22 cellular contexts compared by ENCODE assay signal in genomic region chr2:65061146-65061909, GRCh38. TPM values are rescaled to one million over a fixed set of nuclear protein-coding genes. Genes with fewer than 3 reads are reported as not detected.
DNase-seq lines count a peak whose midpoint lies in the region; TF ChIP-seq lines count a peak whose summit lies in the region.
"Had no signal": no experiment of that assay in that cellular context is flagged by ENCODE, and none has a peak within 500 bp of the region (broad histone marks: within the 10 kb centered on the region; RNA-seq: fewer than 3 reads in every experiment).

No MANE protein-coding gene starts in this region.

- no peaks in the 10 kb centered on the region for H3K27me3 Mint-ChIP-seq in dendritic cell treated with granulocyte-macrophage colony-stimulating factor and Interleukin-4, amounts not matched to agents 40 ng/mL and 50 ng/mL, for 4 days
- H3K27me3 Mint-ChIP-seq: activated CD4-positive, alpha-beta T cell treated with anti-CD3 and anti-CD28 coated beads, Interleukin-2, amount 10 ng/mL, durations not matched to agents 24 days and 14 days; CD4-positive, alpha-beta memory T cell had no signal

- intact Hi-C loops in dendritic cell treated with granulocyte-macrophage colony-stimulating factor and Interleukin-4, amounts not matched to agents 40 ng/mL and 50 ng/mL, for 4 days (cut with micrococcal nuclease) = loop anchor here (10.0 kb wide), 1 partner anchor 513 kb away; no protein-coding TSS in a partner anchor
- intact Hi-C loops in thyroid gland (cut with DNase I) = loop anchor here (5.0 kb wide), 1 partner anchor 76 kb away; no protein-coding TSS in a partner anchor

- H3K4me3 ChIP-seq in Karpas-422 (ENCODE audit: low read length) (no peak overlapping the region), neuronal stem cell (ENCODE audit: low read length in 2 of 2) (no peak overlapping the region), thyroid gland (replicated peaks in 1 of 3) (no peak overlapping the region)
- H3K4me3 ChIP-seq: esophagus muscularis mucosa, HAP-1, lung, right atrium auricular region, SJCRH30 had no signal

- H2AK5ac ChIP-seq in neuronal stem cell (ENCODE audit: low read depth, low read length) = peak overlapping the region; percentile 73

- H4K20me1 ChIP-seq in Karpas-422 (ENCODE audit: insufficient read depth, low read depth, low read length) = peaks cover 7% of the 10 kb centered on the region; the same call in 1 of the 2 replicates

- H3K27me3 ChIP-seq in Karpas-422 (ENCODE audit: low read length) = no peaks in the 10 kb centered on the region
- H3K27me3 ChIP-seq in neuronal stem cell (ENCODE audit: control insufficient read depth in 3 of 3, insufficient read depth in 3 of 3, low read depth in 1 of 3, low read length in 3 of 3) = no peaks in the 10 kb centered on the region
- no peaks in the 10 kb centered on the region for H3K27me3 ChIP-seq in thyroid gland
- H3K27me3 ChIP-seq: esophagus muscularis mucosa, right atrium auricular region, SJCRH30 had no signal

- H2BK12ac ChIP-seq in neuronal stem cell (ENCODE audit: low read length) = no peak overlapping the region

- H2AFZ ChIP-seq in Karpas-422 (ENCODE audit: low read length) (no peak overlapping the region), neuronal stem cell (ENCODE audit: low read length) (no peak overlapping the region)

- TF ChIP-seq CTCF in thyroid gland (IDR thresholded peaks at IDR 0.05) = no peak

- H2BK120ac ChIP-seq in neuronal stem cell (ENCODE audit: low read depth, low read length) = no peak overlapping the region

- H3K4me1 ChIP-seq in Karpas-422 (ENCODE audit: low read length) (peaks cover 66% of the 10 kb centered on the region), neuronal stem cell (ENCODE audit: control insufficient read depth in 2 of 2, insufficient read depth in 1 of 2, low read depth in 1 of 2, low read length in 2 of 2) (peaks cover 0 to 16% of the 10 kb centered on the region in 2 donors), thyroid gland (peaks cover 40 to 82% of the 10 kb centered on the region in 2 donors)

- H3K79me2 ChIP-seq in Karpas-422 (ENCODE audit: low read length) = peaks cover 92% of the 10 kb centered on the region

- H3K14ac ChIP-seq in neuronal stem cell (ENCODE audit: low read length) = no peak overlapping the region

- DNase-seq in Karpas-422 = no peak
- no peak for DNase-seq in neuronal stem cell (ENCODE audit: low spot score)
- DNase-seq in thyroid gland = no peak
- no peak for DNase-seq in LoVo (ENCODE audit: low spot score)
- no peak for DNase-seq in NCI-H2107 treated with DMSO at 0.1 percent for 48 hours (lab: John Stamatoyannopoulos, UW; ENCODE audit: unreplicated experiment)
- DNase-seq in foreskin melanocyte = no peak
- DNase-seq: activated CD4-positive, alpha-beta T cell treated with anti-CD3 and anti-CD28 coated beads, Interleukin-2, amount 10 ng/mL, durations not matched to agents 24 days and 14 days; aorta; CD4-positive, alpha-beta memory T cell; DMS153; nucleus accumbens; SJCRH30; stimulated activated CD4-positive, alpha-beta T cell treated with anti-CD3 and anti-CD28 coated beads, Interleukin-12 subunit alpha, Interleukin-12 subunit beta, amount 100 ng/mL, for 4 hours; T-helper 1 cell had no signal

- no CpG with 5 or more reads among the region's 7 CpGs for WGBS in neuronal stem cell (ENCODE audit: extremely low coverage in 2 of 2, insufficient read length in 2 of 2, insufficient replicate concordance in 1 of 2), 2 donors
- WGBS in thyroid gland, 2 donors = 89 to 91% methylated on average over 7 of the region's 7 CpGs

- no peaks in the 10 kb centered on the region for H3K9me3 Mint-ChIP-seq in dendritic cell treated with granulocyte-macrophage colony-stimulating factor and Interleukin-4, amounts not matched to agents 40 ng/mL and 50 ng/mL, for 4 days
- H3K9me3 Mint-ChIP-seq: activated CD4-positive, alpha-beta T cell treated with anti-CD3 and anti-CD28 coated beads, Interleukin-2, amount 10 ng/mL, durations not matched to agents 24 days and 14 days; activated naive CD4-positive, alpha-beta T cell treated with anti-CD3 and anti-CD28 coated beads, Interleukin-2, amount 50 U/mL, for 72 hours; activated T-helper 1 cell treated with anti-CD3 and anti-CD28 coated beads, Interleukin-12 subunit alpha, Interleukin-12 subunit beta, Interleukin-2, Interleukin-4 antibody, amounts not matched to agents 30 ng/mL and 10 ng/mL and 1 ng/mL, durations not matched to agents 14 hours and 24 hours and 36 hours; CD4-positive, alpha-beta memory T cell had no signal

- no peak overlapping the region for H2BK5ac ChIP-seq in neuronal stem cell (ENCODE audit: low read length)

- H3K9me2 ChIP-seq in Karpas-422 (replicated peaks; ENCODE audit: insufficient read depth, low read length) = no peaks in the 10 kb centered on the region

- peaks cover 60% of the 10 kb centered on the region for H3K4me1 Mint-ChIP-seq in dendritic cell treated with granulocyte-macrophage colony-stimulating factor and Interleukin-4, amounts not matched to agents 40 ng/mL and 50 ng/mL, for 4 days (ENCODE audit: low read depth)

- H3K36me3 ChIP-seq in Karpas-422 (ENCODE audit: insufficient read depth, low read length) (no peaks in the 10 kb centered on the region; the same call in 1 of the 2 replicates), neuronal stem cell (replicated peaks in 1 of 2; ENCODE audit: control insufficient read depth in 2 of 2, insufficient read depth in 2 of 2, low read length in 2 of 2) (peaks cover 8 to 38% of the 10 kb centered on the region in 2 donors), thyroid gland (no peaks in the 10 kb centered on the region)
- H3K36me3 ChIP-seq: esophagus muscularis mucosa, HAP-1, right atrium auricular region, SJCRH30 had no signal

- H3K4ac ChIP-seq in neuronal stem cell (ENCODE audit: low read length) = no peak overlapping the region

- H3K9ac ChIP-seq in Karpas-422 (ENCODE audit: low read length) (no peak overlapping the region), neuronal stem cell (ENCODE audit: low read depth, low read length, poor library complexity) (no peak overlapping the region)
- H3K9ac ChIP-seq: KMS-11 had no signal

- peaks cover 5% of the 10 kb centered on the region for H3K36me3 Mint-ChIP-seq in dendritic cell treated with granulocyte-macrophage colony-stimulating factor and Interleukin-4, amounts not matched to agents 40 ng/mL and 50 ng/mL, for 4 days (ENCODE audit: low read depth)
- H3K36me3 Mint-ChIP-seq: activated naive CD4-positive, alpha-beta T cell treated with anti-CD3 and anti-CD28 coated beads, Interleukin-2, amount 50 U/mL, for 72 hours had no signal

- H3K27ac ChIP-seq in Karpas-422 (ENCODE audit: low read length) (peak overlapping the region; percentile 17; the same call in 1 of the 2 replicates), neuronal stem cell (replicated peaks; ENCODE audit: low read length) (no peak overlapping the region), thyroid gland (peak overlapping the region; percentile 23 to 50 (median 37))
- H3K27ac ChIP-seq: KMS-11, right atrium auricular region, SJCRH30 had no signal

- H3K27ac Mint-ChIP-seq in dendritic cell treated with granulocyte-macrophage colony-stimulating factor and Interleukin-4, amounts not matched to agents 40 ng/mL and 50 ng/mL, for 4 days = peak overlapping the region; percentile 98
- H3K27ac Mint-ChIP-seq: activated CD4-positive, alpha-beta T cell treated with anti-CD3 and anti-CD28 coated beads, Interleukin-2, amount 10 ng/mL, durations not matched to agents 24 days and 14 days; activated naive CD4-positive, alpha-beta T cell treated with anti-CD3 and anti-CD28 coated beads, Interleukin-2, amount 50 U/mL, for 72 hours; activated T-helper 1 cell treated with anti-CD3 and anti-CD28 coated beads, Interleukin-12 subunit alpha, Interleukin-12 subunit beta, Interleukin-2, Interleukin-4 antibody, amounts not matched to agents 30 ng/mL and 10 ng/mL and 1 ng/mL, durations not matched to agents 14 hours and 24 hours and 36 hours had no signal

- no peak overlapping the region for H4K8ac ChIP-seq in neuronal stem cell (ENCODE audit: low read depth, low read length)

- H2BK15ac ChIP-seq in neuronal stem cell (ENCODE audit: low read length) = no peak overlapping the region

- TF ChIP-seq POLR2A in thyroid gland (IDR thresholded peaks at IDR 0.05) = no peak

- H3K4me3 Mint-ChIP-seq in dendritic cell treated with granulocyte-macrophage colony-stimulating factor and Interleukin-4, amounts not matched to agents 40 ng/mL and 50 ng/mL, for 4 days = no peak overlapping the region
- H3K4me3 Mint-ChIP-seq: activated CD4-positive, alpha-beta T cell treated with anti-CD3 and anti-CD28 coated beads, Interleukin-2, amount 10 ng/mL, durations not matched to agents 24 days and 14 days; activated T-helper 1 cell treated with anti-CD3 and anti-CD28 coated beads, Interleukin-12 subunit alpha, Interleukin-12 subunit beta, Interleukin-2, Interleukin-4 antibody, amounts not matched to agents 30 ng/mL and 10 ng/mL and 1 ng/mL, durations not matched to agents 14 hours and 24 hours and 36 hours had no signal

- H3K18ac ChIP-seq in neuronal stem cell (ENCODE audit: low read length) = peak overlapping the region; percentile 24

- peaks cover 8% of the 10 kb centered on the region for H3K79me1 ChIP-seq in neuronal stem cell (ENCODE audit: low read depth, low read length)

- H3K9me3 ChIP-seq in Karpas-422 (ENCODE audit: low read length) (no peaks in the 10 kb centered on the region), neuronal stem cell (replicated peaks in 1 of 2; ENCODE audit: control insufficient read depth in 2 of 2, insufficient read depth in 1 of 2, low read depth in 1 of 2, low read length in 2 of 2) (no peaks in the 10 kb centered on the region), thyroid gland (no peaks in the 10 kb centered on the region)
- H3K9me3 ChIP-seq: esophagus muscularis mucosa, HAP-1, right atrium auricular region, SJCRH30 had no signal

- H4K91ac ChIP-seq in neuronal stem cell (ENCODE audit: low read depth, low read length, poor library complexity) = no peak overlapping the region

- H3K4me2 ChIP-seq in Karpas-422 (ENCODE audit: low read depth, low read length, poor library complexity, severe bottlenecking) (no peak overlapping the region), neuronal stem cell (ENCODE audit: insufficient read depth, low read length, poor library complexity, severe bottlenecking) (no peak overlapping the region)
- H3K4me2 ChIP-seq: KMS-11 had no signal

- H3K23ac ChIP-seq in neuronal stem cell (ENCODE audit: low read depth, low read length, poor library complexity) = peak overlapping the region; percentile 34

RNA-seq across cellular contexts. Expression of gene CEP68, which starts 5.1 kb away (rescaled TPM):
- 23.4 and 25.8 TPM in 2 replicates for total RNA-seq in Karpas-422 (2014; rRNA removed; shearing (Covaris generic); ENCODE audit: low replicate concordance)
- 20.9 TPM for polyA plus RNA-seq in neuronal stem cell (2013, experiment 1 of 2)
- 21.5 TPM for polyA plus RNA-seq in neuronal stem cell (2013, experiment 2 of 2)
- 10 to 100 TPM; 19.8 to 34.1 (median 27.5) TPM for total RNA-seq in thyroid gland
